In genomic region chr14:88388741-88389282, GRCh38 we compare ENCODE assay signal across 3 cellular contexts.
TF ChIP-seq lines count a peak whose summit lies in the region.

No MANE protein-coding gene starts in this region.

TF ChIP-seq in A549, 52 proteins besides CTCF, POLR2A, EP300 and RAD21:
- TF ChIP-seq CHD4 (IDR thresholded peaks at IDR 0.05; ENCODE audit: borderline replicate concordance), result no peak
- no peak for TF ChIP-seq FOSL2 (IDR thresholded peaks at IDR 0.05)
- TF ChIP-seq FOSL2 (CRISPR knock-in tag; IDR thresholded peaks at IDR 0.05), result peak; percentile 19; the same call in 1 of the 2 replicates
- TF ChIP-seq MAFK (IDR thresholded peaks at IDR 0.05; ENCODE audit: partially characterized antibody), result peak; percentile 95
- TF ChIP-seq REST (IDR thresholded peaks at IDR 0.05), result no peak
- no peak for TF ChIP-seq GATA3 (IDR thresholded peaks at IDR 0.05; ENCODE audit: borderline replicate concordance)
- no peak for TF ChIP-seq CBX2 (IDR thresholded peaks at IDR 0.05; ENCODE audit: borderline replicate concordance, low read depth)
- TF ChIP-seq NFE2L2 (conservative IDR thresholded peaks at IDR 0.05; ENCODE audit: low read length), result peak; percentile 93
- TF ChIP-seq HOXB5 (CRISPR knock-in tag; IDR thresholded peaks at IDR 0.05), result peak; percentile 44; the same call in 1 of the 2 replicates
- TF ChIP-seq HMGXB4 (CRISPR knock-in tag; IDR thresholded peaks at IDR 0.05; ENCODE audit: borderline replicate concordance), result no peak

TF ChIP-seq in K562, 482 proteins besides CTCF, POLR2A, EP300 and RAD21 (continues in another document):
- TF ChIP-seq PREB (CRISPR knock-in tag; IDR thresholded peaks at IDR 0.05), result no peak
- TF ChIP-seq ZBTB9 (CRISPR knock-in tag; IDR thresholded peaks at IDR 0.05), result no peak
- TF ChIP-seq ZNF778 (CRISPR knock-in tag; IDR thresholded peaks at IDR 0.05), result no peak
- no peak for TF ChIP-seq BCOR (IDR thresholded peaks at IDR 0.05)
- no peak for TF ChIP-seq PHF21A (IDR thresholded peaks at IDR 0.05; ENCODE audit: borderline replicate concordance, low read depth)
- no peak for TF ChIP-seq SIN3B (IDR thresholded peaks at IDR 0.05; ENCODE audit: low read depth)
- TF ChIP-seq MAFG (tag; conservative IDR thresholded peaks at IDR 0.05), result peak; percentile 66
- no peak for TF ChIP-seq MAX (CRISPR knock-in tag; IDR thresholded peaks at IDR 0.05)
- peak; percentile 40; the same call in 1 of the 2 replicates for TF ChIP-seq MAFF (IDR thresholded peaks at IDR 0.05; ENCODE audit: low read length)
- no peak for TF ChIP-seq ATF4 (CRISPR knock-in tag; IDR thresholded peaks at IDR 0.05)
- TF ChIP-seq EP400 (IDR thresholded peaks at IDR 0.05), result no peak
- no peak for TF ChIP-seq MYBL2 (IDR thresholded peaks at IDR 0.05; ENCODE audit: low read depth)
- TF ChIP-seq MYBL2 (CRISPR knock-in tag; IDR thresholded peaks at IDR 0.05; ENCODE audit: borderline replicate concordance), result no peak
- peak; percentile 22; the same call in 1 of the 2 replicates for TF ChIP-seq NFE2L1 (tag; IDR thresholded peaks at IDR 0.05; ENCODE audit: borderline replicate concordance, low read depth)
- no peak for TF ChIP-seq ZBTB12 (CRISPR knock-in tag; IDR thresholded peaks at IDR 0.05)
- peak; percentile 76 for TF ChIP-seq ZNF316 (IDR thresholded peaks at IDR 0.05)
- no peak for TF ChIP-seq ZSCAN32 (CRISPR knock-in tag; IDR thresholded peaks at IDR 0.05)
- TF ChIP-seq ELF2 (CRISPR knock-in tag; IDR thresholded peaks at IDR 0.05), result no peak
- TF ChIP-seq LARP7 (IDR thresholded peaks at IDR 0.05), result no peak
- no peak for TF ChIP-seq SOX6 (IDR thresholded peaks at IDR 0.05)
- no peak for TF ChIP-seq XRCC3 (IDR thresholded peaks at IDR 0.05)
- no peak for TF ChIP-seq RB1 (IDR thresholded peaks at IDR 0.05; ENCODE audit: low read depth)
- no peak for TF ChIP-seq GABPA (tag; conservative IDR thresholded peaks at IDR 0.05; ENCODE audit: low read depth)
- peak; percentile 63; the same call in 1 of the 2 replicates for TF ChIP-seq C11orf30 (IDR thresholded peaks at IDR 0.05; ENCODE audit: low read depth)
- no peak for TF ChIP-seq ZNF23 (CRISPR knock-in tag; IDR thresholded peaks at IDR 0.05)
- no peak for TF ChIP-seq NKRF (IDR thresholded peaks at IDR 0.05; ENCODE audit: borderline replicate concordance)

TF ChIP-seq in HepG2, 621 proteins besides CTCF, POLR2A, EP300 and RAD21:
- TF ChIP-seq ZNF234 (CRISPR knock-in tag; conservative IDR thresholded peaks at IDR 0.05), result no peak
- TF ChIP-seq ZNF674 (CRISPR knock-in tag; IDR thresholded peaks at IDR 0.05; ENCODE audit: low read depth), result no peak
- no peak for TF ChIP-seq NFIB (CRISPR knock-in tag; IDR thresholded peaks at IDR 0.05; ENCODE audit: borderline replicate concordance)
- TF ChIP-seq RFX1 (IDR thresholded peaks at IDR 0.05), result no peak
- no peak for TF ChIP-seq MYPOP (CRISPR knock-in tag; IDR thresholded peaks at IDR 0.05)
- TF ChIP-seq MAFK (conservative IDR thresholded peaks at IDR 0.05 in 1 of 2, IDR thresholded peaks at IDR 0.05 in 1 of 2; ENCODE audit: low read length in 2 of 2), result peak; percentile 63 to 72; a peak in 3 of 4 replicates
- TF ChIP-seq NFE2L2 (IDR thresholded peaks at IDR 0.05; ENCODE audit: low read length), result peak; percentile 88
- peak; percentile 62 for TF ChIP-seq MAFF (IDR thresholded peaks at IDR 0.05; ENCODE audit: low read depth, low read length)
